8 cellular contexts compared by ENCODE assay signal in the genomic region with DNA sequence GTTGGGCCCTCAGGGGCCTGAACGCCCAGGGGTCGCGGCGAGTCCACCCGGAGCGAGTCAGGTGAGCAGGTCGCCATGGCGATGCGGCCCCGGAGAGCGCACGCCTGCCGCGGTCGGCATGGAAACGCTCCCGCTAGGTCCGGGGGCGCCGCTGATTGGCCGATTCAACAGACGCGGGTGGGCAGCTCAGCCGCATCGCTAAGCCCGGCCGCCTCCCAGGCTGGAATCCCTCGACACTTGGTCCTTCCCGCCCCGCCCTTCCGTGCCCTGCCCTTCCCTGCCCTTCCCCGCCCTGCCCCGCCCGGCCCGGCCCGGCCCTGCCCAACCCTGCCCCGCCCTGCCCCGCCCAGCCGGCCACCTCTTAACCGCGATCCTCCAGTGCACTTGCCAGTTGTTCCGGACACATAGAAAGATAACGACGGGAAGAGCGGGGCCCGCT. TPM values are rescaled to one million over a fixed set of nuclear protein-coding genes. Genes with fewer than 3 reads are reported as not detected.
DNase-seq lines count a peak whose midpoint lies in the region; ATAC-seq and TF ChIP-seq lines count a peak whose summit lies in the region.

A gene (plus strand): TSS at position 390 of the 439 bp plus-strand sequence. CDS start 562 bp downstream, outside the sequence.

- DNase-seq in NCI-H82 (lab: John Stamatoyannopoulos, UW) = peak; percentile 76
- DNase-seq in brain microvascular endothelial cell = no peak
- no peak for DNase-seq in immature natural killer cell
- DNase-seq in COLO829 (ENCODE audit: low spot score) = no peak

- H3K4me3 Mint-ChIP-seq in immature natural killer cell = peak within 1 kb of the TSS in 3 of 5 donors; percentile 15 to 39 (median 35)
- H3K4me3 Mint-ChIP-seq in stimulated activated naive CD8-positive, alpha-beta T cell treated with anti-CD3 and anti-CD28 coated beads, Interleukin-15, Interleukin-2, amounts not matched to agents 100 ng/mL and 50 ng/mL, for 24 hours = peak within 1 kb of the TSS; percentile 45

- H3K4me1 Mint-ChIP-seq in immature natural killer cell = peaks cover 0 to 4% of the 10 kb centered on the region in 2 donors
- peaks cover 9% of the 10 kb centered on the region for H3K4me1 Mint-ChIP-seq in stimulated activated naive CD8-positive, alpha-beta T cell treated with anti-CD3 and anti-CD28 coated beads, Interleukin-15, Interleukin-2, amounts not matched to agents 100 ng/mL and 50 ng/mL, for 24 hours (ENCODE audit: low read depth)

- peak within 1 kb of the TSS; percentile 52 to 92 (median 74); a peak in 21 of 22 replicates for H3K27ac ChIP-seq in BLaER1 treated with 17β-estradiol and CSF1 and Interleukin-3, amounts not matched to agents 10 nM and 100 nM
- H3K27ac ChIP-seq in brain microvascular endothelial cell = no peak within 1 kb of the TSS

- H3K36me3 ChIP-seq in BLaER1 treated with 17β-estradiol and CSF1 and Interleukin-3, amounts not matched to agents 10 nM and 100 nM = peaks cover 0 to 36% (median 0%) of the 10 kb centered on the region in 11 experiments; a peak in 10 of 22 replicates
- H3K36me3 ChIP-seq in brain microvascular endothelial cell (replicated peaks) = no peaks in the 10 kb centered on the region

- H3K9me3 ChIP-seq in BLaER1 treated with 17β-estradiol and CSF1 and Interleukin-3, amounts not matched to agents 10 nM and 100 nM (replicated peaks in 1 of 11) = peaks cover 0 to 11% (median 0%) of the 10 kb centered on the region in 11 experiments; a peak in 7 of 22 replicates

- H3K4me3 ChIP-seq in BLaER1 treated with 17β-estradiol and CSF1 and Interleukin-3, amounts not matched to agents 10 nM and 100 nM = peak within 1 kb of the TSS; percentile 68 to 90 (median 72)
- H3K4me3 ChIP-seq in brain microvascular endothelial cell (ENCODE audit: low read depth, low read length) = peak within 1 kb of the TSS; percentile 56

- ATAC-seq in GM21529 (IDR thresholded peaks at IDR 0.05; ENCODE audit: unreplicated experiment) = peak; percentile 64
- ATAC-seq in GM18858 (IDR thresholded peaks at IDR 0.05; ENCODE audit: unreplicated experiment) = no peak

- H3K27me3 ChIP-seq in BLaER1 treated with 17β-estradiol and CSF1 and Interleukin-3, amounts not matched to agents 10 nM and 100 nM = peaks cover 16 to 64% (median 49%) of the 10 kb centered on the region in 11 experiments
- peaks cover 30% of the 10 kb centered on the region for H3K27me3 ChIP-seq in brain microvascular endothelial cell (replicated peaks)

- peaks cover 10 to 71% (median 42%) of the 10 kb centered on the region in 10 experiments for H3K4me1 ChIP-seq in BLaER1 treated with 17β-estradiol and CSF1 and Interleukin-3, amounts not matched to agents 10 nM and 100 nM

- H4K20me1 ChIP-seq in BLaER1 treated with 17β-estradiol and CSF1 and Interleukin-3, amounts not matched to agents 10 nM and 100 nM = peaks cover 0 to 43% (median 0%) of the 10 kb centered on the region in 11 experiments; a peak in 6 of 22 replicates

- H3K9me3 Mint-ChIP-seq in immature natural killer cell = peaks cover 0 to 2% (median 0%) of the 10 kb centered on the region in 6 donors
- H3K9me3 Mint-ChIP-seq in stimulated activated naive CD8-positive, alpha-beta T cell treated with anti-CD3 and anti-CD28 coated beads, Interleukin-15, Interleukin-2, amounts not matched to agents 100 ng/mL and 50 ng/mL, for 24 hours = no peaks in the 10 kb centered on the region

- H3K27me3 Mint-ChIP-seq in immature natural killer cell (ENCODE audit: low read depth in 3 of 3) = peaks cover 6 to 19% (median 19%) of the 10 kb centered on the region in 3 donors
- H3K27me3 Mint-ChIP-seq in stimulated activated naive CD8-positive, alpha-beta T cell treated with anti-CD3 and anti-CD28 coated beads, Interleukin-15, Interleukin-2, amounts not matched to agents 100 ng/mL and 50 ng/mL, for 24 hours = peaks cover 74% of the 10 kb centered on the region

- peak within 1 kb of the TSS; percentile 89 to 100 (median 98) for H3K4me2 ChIP-seq in BLaER1 treated with 17β-estradiol and CSF1 and Interleukin-3, amounts not matched to agents 10 nM and 100 nM

- in situ Hi-C loops in brain microvascular endothelial cell (cut with HindIII; ENCODE audit: low pct_ligation_motif_present, low sequenced_read_pairs) = no loop called here

- peaks cover 0 to 3% (median 0%) of the 10 kb centered on the region in 3 donors for H3K36me3 Mint-ChIP-seq in immature natural killer cell
- H3K36me3 Mint-ChIP-seq in stimulated activated naive CD8-positive, alpha-beta T cell treated with anti-CD3 and anti-CD28 coated beads, Interleukin-15, Interleukin-2, amounts not matched to agents 100 ng/mL and 50 ng/mL, for 24 hours (ENCODE audit: low read depth) = no peaks in the 10 kb centered on the region

- no peak for TF ChIP-seq CTCF in brain microvascular endothelial cell (IDR thresholded peaks at IDR 0.05; ENCODE audit: low read depth, low read length, missing control alignments)

- H3K9ac ChIP-seq in BLaER1 treated with 17β-estradiol and CSF1 and Interleukin-3, amounts not matched to agents 10 nM and 100 nM = peak within 1 kb of the TSS; percentile 70 to 91 (median 80)

- no peak within 1 kb of the TSS for H3K27ac Mint-ChIP-seq in immature natural killer cell
- no peak within 1 kb of the TSS for H3K27ac Mint-ChIP-seq in stimulated activated naive CD8-positive, alpha-beta T cell treated with anti-CD3 and anti-CD28 coated beads, Interleukin-15, Interleukin-2, amounts not matched to agents 100 ng/mL and 50 ng/mL, for 24 hours

RNA-seq across cellular contexts. Expression of the gene that starts here (rescaled TPM):
- not detected for polyA plus RNA-seq in immature natural killer cell
